ENCODE assay signal across 19 cellular contexts in the genomic region with DNA sequence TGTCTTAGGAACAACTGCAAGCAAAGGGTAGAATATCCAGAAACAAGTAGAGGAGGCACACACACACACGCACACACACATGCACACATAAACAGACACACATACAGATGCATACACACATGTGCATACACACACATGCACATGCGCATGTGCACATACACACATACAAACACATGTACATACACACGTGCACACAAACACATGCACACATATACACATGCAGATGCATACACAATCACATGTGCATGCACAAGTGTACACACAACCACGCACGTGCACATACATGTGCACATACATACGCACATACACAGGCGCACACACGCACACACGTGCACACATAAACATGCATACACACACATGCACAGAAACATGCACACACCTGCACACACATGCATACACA.
DNase-seq lines count a peak whose midpoint lies in the region; ATAC-seq, FAIRE-seq and TF ChIP-seq lines count a peak whose summit lies in the region.
"Had no signal": no experiment of that assay in that cellular context is flagged by ENCODE, and none has a peak within 500 bp of the region (broad histone marks: within the 10 kb centered on the region; RNA-seq: fewer than 3 reads in every experiment).

No MANE protein-coding gene starts in this region.

- no peaks in the 10 kb centered on the region for H3K9me1 ChIP-seq in endothelial cell of umbilical vein (replicated peaks; ENCODE audit: control insufficient read depth, extremely low read depth, insufficient read depth, low read length)

- H3K4me1 ChIP-seq in endothelial cell of umbilical vein (ENCODE audit: control insufficient read depth, extremely low read depth, insufficient read depth, low read length): no peaks in the 10 kb centered on the region
- H3K4me1 ChIP-seq in neuronal stem cell (ENCODE audit: control insufficient read depth in 2 of 2, insufficient read depth in 1 of 2, low read depth in 1 of 2, low read length in 2 of 2): peaks cover 0 to 4% of the 10 kb centered on the region in 2 donors
- H3K4me1 ChIP-seq in heart left ventricle: no peaks in the 10 kb centered on the region
- H3K4me1 ChIP-seq: BLaER1 treated with 17β-estradiol and CSF1 and Interleukin-3, amounts not matched to agents 10 nM and 100 nM; HAP-1 had no signal

- H3K9ac ChIP-seq in endothelial cell of umbilical vein (replicated peaks; ENCODE audit: extremely low read depth, insufficient read depth, low read length) (no peak overlapping the region), neuronal stem cell (ENCODE audit: low read depth, low read length, poor library complexity) (peak overlapping the region; percentile 33)
- H3K9ac ChIP-seq: BLaER1 treated with 17β-estradiol and CSF1 and Interleukin-3, amounts not matched to agents 10 nM and 100 nM had no signal

- FAIRE-seq in GM12892 (lab: Jason Lieb, UNC): peak; percentile 48
- no peak for FAIRE-seq in endothelial cell of umbilical vein (lab: Jason Lieb, UNC)
- FAIRE-seq: GM19239 had no signal

- H3K27ac Mint-ChIP-seq in WTC11: peak overlapping the region; percentile 9; the same call in 1 of the 2 replicates
- H3K27ac Mint-ChIP-seq: B cell; CD8-positive, alpha-beta T cell had no signal

- no peak overlapping the region for H3K4ac ChIP-seq in neuronal stem cell (ENCODE audit: low read length)

- H4K20me1 ChIP-seq in endothelial cell of umbilical vein (replicated peaks; ENCODE audit: control insufficient read depth, extremely low read depth, insufficient read depth, low read length): no peaks in the 10 kb centered on the region
- H4K20me1 ChIP-seq: BLaER1 treated with 17β-estradiol and CSF1 and Interleukin-3, amounts not matched to agents 10 nM and 100 nM had no signal

- H4K91ac ChIP-seq in neuronal stem cell (ENCODE audit: low read depth, low read length, poor library complexity): no peak overlapping the region

- H2BK12ac ChIP-seq in neuronal stem cell (ENCODE audit: low read length): no peak overlapping the region

- BruUV-seq in endothelial cell of umbilical vein (replicated peaks; lab: Mats Ljungman, UMichigan): no TSS peak

- no peaks in the 10 kb centered on the region for H3K27me3 ChIP-seq in endothelial cell of umbilical vein (ENCODE audit: control insufficient read depth in 2 of 2, insufficient read depth in 2 of 2, low read length in 2 of 2)
- H3K27me3 ChIP-seq in neuronal stem cell (ENCODE audit: control insufficient read depth in 3 of 3, insufficient read depth in 3 of 3, low read depth in 1 of 3, low read length in 3 of 3): no peaks in the 10 kb centered on the region
- no peaks in the 10 kb centered on the region for H3K27me3 ChIP-seq in heart left ventricle
- H3K27me3 ChIP-seq: BLaER1 treated with 17β-estradiol and CSF1 and Interleukin-3, amounts not matched to agents 10 nM and 100 nM had no signal

- no peak overlapping the region for H2BK15ac ChIP-seq in neuronal stem cell (ENCODE audit: low read length)

- no peaks in the 10 kb centered on the region for H3K79me1 ChIP-seq in neuronal stem cell (ENCODE audit: low read depth, low read length)

- POLR2A ChIA-PET in WTC11 (lab: Charles Lee) (no interaction called here), endothelial cell of umbilical vein (lab: Charles Lee) (no interaction called here)

- H3K4me1 Mint-ChIP-seq in WTC11: peaks cover 64% of the 10 kb centered on the region
- H3K4me1 Mint-ChIP-seq: B cell had no signal

- TF ChIP-seq CTCF in WTC11 (IDR thresholded peaks at IDR 0.05): no peak
- no peak for TF ChIP-seq CTCF in endothelial cell of umbilical vein (IDR thresholded peaks at IDR 0.05; ENCODE audit: extremely low read depth in 1 of 2, insufficient read depth in 1 of 2, low read depth in 1 of 2, low read length in 2 of 2)
- TF ChIP-seq CTCF in heart left ventricle (IDR thresholded peaks at IDR 0.05): no peak

- no peak overlapping the region for H2BK120ac ChIP-seq in neuronal stem cell (ENCODE audit: low read depth, low read length)

- peak overlapping the region; percentile 43 for H4K8ac ChIP-seq in neuronal stem cell (ENCODE audit: low read depth, low read length)

- H2BK5ac ChIP-seq in neuronal stem cell (ENCODE audit: low read length): no peak overlapping the region

- H2AFZ ChIP-seq in endothelial cell of umbilical vein (ENCODE audit: low read depth, low read length) (no peak overlapping the region), neuronal stem cell (ENCODE audit: low read length) (no peak overlapping the region)

- no peak for ATAC-seq in WTC11
- no peak for ATAC-seq in heart left ventricle
- ATAC-seq: CD8-positive, alpha-beta T cell had no signal

- TF ChIP-seq POLR2A in GM12892 (IDR thresholded peaks at IDR 0.05; ENCODE audit: low read depth, low read length) (no peak), endothelial cell of umbilical vein (IDR thresholded peaks at IDR 0.05; ENCODE audit: low read depth, low read length) (no peak), heart left ventricle (IDR thresholded peaks at IDR 0.05) (no peak)

- no peaks in the 10 kb centered on the region for H3K79me2 ChIP-seq in endothelial cell of umbilical vein (ENCODE audit: control insufficient read depth, insufficient read depth, low read length)

- H3K14ac ChIP-seq in neuronal stem cell (ENCODE audit: low read length): peak overlapping the region; percentile 11

- H3K4me3 ChIP-seq in endothelial cell of umbilical vein (replicated peaks in 1 of 3; ENCODE audit: insufficient read depth in 1 of 3, low read depth in 1 of 3, low read length in 3 of 3): no peak overlapping the region
- peak overlapping the region in 1 of 2 donors; percentile 36 for H3K4me3 ChIP-seq in neuronal stem cell (ENCODE audit: low read length in 2 of 2)
- no peak overlapping the region for H3K4me3 ChIP-seq in heart left ventricle
- H3K4me3 ChIP-seq: BLaER1 treated with 17β-estradiol and CSF1 and Interleukin-3, amounts not matched to agents 10 nM and 100 nM; HAP-1 had no signal

- dilution Hi-C loops in endothelial cell of umbilical vein (cut with MboI; ENCODE audit: extremely low pct_ligation_motif_present, low sequenced_read_pairs): no loop called here

- H3K36me3 ChIP-seq in endothelial cell of umbilical vein (ENCODE audit: control insufficient read depth in 2 of 2, extremely low read depth in 1 of 2, insufficient read depth in 2 of 2, low read length in 2 of 2) (no peaks in the 10 kb centered on the region), neuronal stem cell (replicated peaks in 1 of 2; ENCODE audit: control insufficient read depth in 2 of 2, insufficient read depth in 2 of 2, low read length in 2 of 2) (no peaks in the 10 kb centered on the region), heart left ventricle (no peaks in the 10 kb centered on the region)
- H3K36me3 ChIP-seq: BLaER1 treated with 17β-estradiol and CSF1 and Interleukin-3, amounts not matched to agents 10 nM and 100 nM; HAP-1 had no signal

- CTCF ChIA-PET in WTC11 (lab: Charles Lee): interaction anchor here (1.3 kb wide), 1 partner anchor 18 kb away, joined by 4 read pairs; no protein-coding TSS in a partner anchor
- CTCF ChIA-PET in endothelial cell of umbilical vein (lab: Charles Lee): no interaction called here

- no CpG with 5 or more reads among the region's 9 CpGs for WGBS in neuronal stem cell (ENCODE audit: extremely low coverage in 2 of 2, insufficient read length in 2 of 2, insufficient replicate concordance in 1 of 2), 2 donors
- WGBS in heart left ventricle, 4 donors: 84 to 96% (median 91%) methylated on average over 9 of the region's 9 CpGs

- intact Hi-C loops in endothelial cell of umbilical vein (cut with micrococcal nuclease): no loop called here
- intact Hi-C loops in heart left ventricle (cut with DNase I): no loop called here

- DNase-seq in GM12892 (ENCODE audit: insufficient read length) (no peak), WTC11 (ENCODE audit: low spot score) (no peak), endothelial cell of umbilical vein (ENCODE audit: low read depth, low spot score) (no peak), neuronal stem cell (ENCODE audit: low spot score) (no peak), RPMI8226 (no peak), NOMO-1 treated with dmso at 0.1 percent for 144 hours (lab: John Stamatoyannopoulos, UW; ENCODE audit: unreplicated experiment) (no peak), germinal center (ENCODE audit: low spot score) (no peak), heart left ventricle (no peak)
- DNase-seq: Calu3; CD8-positive, alpha-beta T cell; DMS79 treated with DMSO at 0.1 percent for 48 hours; GF-D8; GOT3; IMR-90; KBM-7 had no signal

- no peak overlapping the region for H3K18ac ChIP-seq in neuronal stem cell (ENCODE audit: low read length)

- peaks cover 7% of the 10 kb centered on the region for H3K9me3 ChIP-seq in endothelial cell of umbilical vein (replicated peaks; ENCODE audit: control insufficient read depth, insufficient read depth, low read length)
- H3K9me3 ChIP-seq in neuronal stem cell (replicated peaks in 1 of 2; ENCODE audit: control insufficient read depth in 2 of 2, insufficient read depth in 1 of 2, low read depth in 1 of 2, low read length in 2 of 2): peaks cover 0 to 3% of the 10 kb centered on the region in 2 donors
- H3K9me3 ChIP-seq in heart left ventricle: no peaks in the 10 kb centered on the region
- H3K9me3 ChIP-seq: BLaER1 treated with 17β-estradiol and CSF1 and Interleukin-3, amounts not matched to agents 10 nM and 100 nM; HAP-1 had no signal

- H3K4me2 ChIP-seq in endothelial cell of umbilical vein (ENCODE audit: insufficient read depth, low read length) (no peak overlapping the region), neuronal stem cell (ENCODE audit: insufficient read depth, low read length, poor library complexity, severe bottlenecking) (no peak overlapping the region)
- H3K4me2 ChIP-seq: BLaER1 treated with 17β-estradiol and CSF1 and Interleukin-3, amounts not matched to agents 10 nM and 100 nM had no signal

- H3K36me3 Mint-ChIP-seq in WTC11: peaks cover 3% of the 10 kb centered on the region; the same call in 1 of the 2 replicates
- H3K36me3 Mint-ChIP-seq: CD8-positive, alpha-beta T cell had no signal

- no peak overlapping the region for H2AK5ac ChIP-seq in neuronal stem cell (ENCODE audit: low read depth, low read length)

- H3K23ac ChIP-seq in neuronal stem cell (ENCODE audit: low read depth, low read length, poor library complexity): no peak overlapping the region

- no peaks in the 10 kb centered on the region for H3K27me3 Mint-ChIP-seq in WTC11 (ENCODE audit: low read depth)
- H3K27me3 Mint-ChIP-seq: B cell had no signal

- H3K27ac ChIP-seq in endothelial cell of umbilical vein (ENCODE audit: insufficient read depth, low read depth, low read length) (no peak overlapping the region), neuronal stem cell (replicated peaks; ENCODE audit: low read length) (peak overlapping the region; percentile 24), heart left ventricle (no peak overlapping the region)
- H3K27ac ChIP-seq: BLaER1 treated with 17β-estradiol and CSF1 and Interleukin-3, amounts not matched to agents 10 nM and 100 nM had no signal

- H3K4me3 Mint-ChIP-seq in WTC11: peak overlapping the region; percentile 23; the same call in 1 of the 2 replicates
- H3K4me3 Mint-ChIP-seq: B cell; CD8-positive, alpha-beta T cell had no signal

- H3K9me3 Mint-ChIP-seq in WTC11: peaks cover 4% of the 10 kb centered on the region
- H3K9me3 Mint-ChIP-seq: CD8-positive, alpha-beta T cell had no signal

TF ChIP-seq in WTC11, 78 proteins besides CTCF, POLR2A, EP300 and RAD21 (continues in another document):
- no peak for TF ChIP-seq ZNF263 (CRISPR knock-in tag; IDR thresholded peaks at IDR 0.05; ENCODE audit: low read depth)
